ENCODE assay signal across 9 cellular contexts in genomic region chr19:55387736-55388497, GRCh38. TPM values are rescaled to one million over a fixed set of nuclear protein-coding genes. Genes with fewer than 3 reads are reported as not detected.
DNase-seq lines count a peak whose midpoint lies in the region; ATAC-seq and TF ChIP-seq lines count a peak whose summit lies in the region.
"Had no signal": no experiment of that assay in that cellular context is flagged by ENCODE, and none has a peak within 500 bp of the region (broad histone marks: within the 10 kb centered on the region; RNA-seq: fewer than 3 reads in every experiment).

No MANE protein-coding gene starts in this region.

- no peak overlapping the region for H3K56ac ChIP-seq in H9 (ENCODE audit: insufficient read length, low read depth, low read length)

- peak overlapping the region; percentile 98 to 100 for H3K4me3 Mint-ChIP-seq in H9

- H3K9me3 ChIP-seq in H9 (ENCODE audit: control insufficient read depth, low read depth, low read length) (no peaks in the 10 kb centered on the region), adipocyte (ENCODE audit: control insufficient read depth, low read length) (no peaks in the 10 kb centered on the region), lung (ENCODE audit: control insufficient read depth in 2 of 2, insufficient read depth in 1 of 2, low read length in 1 of 2) (peaks cover 0 to 1% of the 10 kb centered on the region in 2 donors)

- H2AK5ac ChIP-seq in H9 (ENCODE audit: insufficient read length, low read length), result no peak overlapping the region

- H3K79me2 ChIP-seq in H9 (ENCODE audit: insufficient read depth, low read length), result peaks cover 17% of the 10 kb centered on the region; the same call in 1 of the 2 replicates

- H2BK20ac ChIP-seq in H9 (ENCODE audit: low read depth, low read length, poor library complexity, severe bottlenecking), result no peak overlapping the region

- H3K4me2 ChIP-seq in H9 (ENCODE audit: insufficient read depth, insufficient read length, low read length), result peak overlapping the region; percentile 87

- no peak overlapping the region for H2BK5ac ChIP-seq in H9 (ENCODE audit: insufficient read length, low read length)

- ATAC-seq in lung (ENCODE audit: insufficient read depth, low FRiP score), result no peak

- H3K27ac Mint-ChIP-seq in H9, result peak overlapping the region in 1 of 3 experiments; percentile 59; a peak in 1 of 7 replicates

- H3K36me3 ChIP-seq in adipocyte (ENCODE audit: control insufficient read depth, insufficient read depth, low read length, severe bottlenecking) (peaks cover 44% of the 10 kb centered on the region), lung (ENCODE audit: control insufficient read depth in 2 of 2, insufficient read depth in 2 of 2, low read length in 2 of 2) (peaks cover 3 to 43% of the 10 kb centered on the region in 2 donors)

- peaks cover 28% of the 10 kb centered on the region for H3K23me2 ChIP-seq in H9 (ENCODE audit: insufficient read length, low read depth, low read length, poor library complexity, severe bottlenecking)

- peaks cover 0 to 2% of the 10 kb centered on the region in 2 experiments; a peak in 1 of 5 replicates for H3K9me3 Mint-ChIP-seq in H9

- H3K4me1 Mint-ChIP-seq in H9, result peaks cover 62 to 74% of the 10 kb centered on the region in 2 experiments

- WGBS in H9 (ENCODE audit: extremely low coverage, insufficient read length, low lambda C conversion rate), result no CpG with 5 or more reads among the region's 24 CpGs
- WGBS in lung, 2 donors, result 86 to 91% methylated on average over 24 of the region's 24 CpGs

- H3K23ac ChIP-seq in H9 (ENCODE audit: insufficient read length, low read depth, low read length), result no peak overlapping the region

- H3K27me3 ChIP-seq in H9 (ENCODE audit: insufficient read depth, low read length), result no peaks in the 10 kb centered on the region
- H3K27me3 ChIP-seq in adipocyte (replicated peaks; ENCODE audit: control insufficient read depth, insufficient read depth, low read length), result no peaks in the 10 kb centered on the region
- no peaks in the 10 kb centered on the region for H3K27me3 ChIP-seq in lung (ENCODE audit: control insufficient read depth, insufficient read depth)

- no peak overlapping the region for H2BK15ac ChIP-seq in H9 (ENCODE audit: low read depth, low read length)

- peaks cover 15% of the 10 kb centered on the region for H3K79me1 ChIP-seq in H9 (ENCODE audit: insufficient read depth, low read depth, low read length, poor library complexity, severe bottlenecking)

- H4K91ac ChIP-seq in H9 (ENCODE audit: insufficient read length, low read depth, low read length), result no peak overlapping the region

- no peak overlapping the region for H3K4ac ChIP-seq in H9 (ENCODE audit: low read depth, low read length)

- no peak overlapping the region for H3K14ac ChIP-seq in H9 (ENCODE audit: insufficient read depth, low read length)

- no peak overlapping the region for H4K5ac ChIP-seq in H9 (ENCODE audit: insufficient read length, low read depth, low read length)

- no peak overlapping the region for H3T11ph ChIP-seq in H9 (ENCODE audit: low read length)

- H2BK120ac ChIP-seq in H9 (ENCODE audit: low read depth, low read length, poor library complexity, severe bottlenecking), result no peak overlapping the region

- H3K4me1 ChIP-seq in H9 (ENCODE audit: insufficient read depth, low read length) (peaks cover 8% of the 10 kb centered on the region), adipocyte (ENCODE audit: control insufficient read depth, insufficient read depth, low read length) (peaks cover 64% of the 10 kb centered on the region), lung (ENCODE audit: control insufficient read depth in 2 of 2, insufficient read depth in 2 of 2, low read length in 2 of 2) (peaks cover 12 to 31% of the 10 kb centered on the region in 2 donors)

- no peak overlapping the region for H3K18ac ChIP-seq in H9 (ENCODE audit: insufficient read length, low read depth, low read length)

- peak overlapping the region; percentile 98 for H3K27ac ChIP-seq in 22Rv1
- no peak overlapping the region for H3K27ac ChIP-seq in H9 (ENCODE audit: insufficient read length, low read depth, low read length)
- H3K27ac ChIP-seq in lung (ENCODE audit: low read depth in 1 of 2, low read length in 1 of 2), result no peak overlapping the region

- H3K9ac ChIP-seq in H9 (ENCODE audit: extremely low read depth, insufficient read length, low read length), result peak overlapping the region; percentile 10
- H3K9ac ChIP-seq in adipocyte (ENCODE audit: low read length), result peak overlapping the region; percentile 98

- H4K8ac ChIP-seq in H9 (replicated peaks; ENCODE audit: insufficient read length, low read depth, low read length), result no peak overlapping the region

- no peak for TF ChIP-seq CTCF in 22Rv1 (IDR thresholded peaks at IDR 0.05)
- no peak for TF ChIP-seq CTCF in H9 (conservative IDR thresholded peaks at IDR 0.05)
- TF ChIP-seq CTCF in lung (IDR thresholded peaks at IDR 0.05; ENCODE audit: control extremely low read depth, extremely low read depth), result no peak
- no peak for TF ChIP-seq CTCF in GM20000 (IDR thresholded peaks at IDR 0.05; ENCODE audit: extremely low read depth, missing control alignments)

- H3K36me3 Mint-ChIP-seq in H9 (ENCODE audit: insufficient read depth in 1 of 3, low read depth in 3 of 3), result peaks cover 40 to 50% (median 44%) of the 10 kb centered on the region in 3 experiments

- peaks cover 3% of the 10 kb centered on the region for H4K20me1 ChIP-seq in H9 (ENCODE audit: control insufficient read depth, insufficient read depth, insufficient read length)

- DNase-seq in H9 (no peak), adipocyte (ENCODE audit: low read depth) (no peak), lung (ENCODE audit: low spot score) (no peak), COLO829 (ENCODE audit: low spot score) (no peak), epidermal melanocyte (ENCODE audit: insufficient read length, low spot score) (no peak), GM20000 (ENCODE audit: low spot score) (no peak), NCI-H2107 treated with DMSO at 0.1 percent for 48 hours (lab: John Stamatoyannopoulos, UW; ENCODE audit: unreplicated experiment) (no peak)
- DNase-seq: stimulated activated CD4-positive, alpha-beta T cell treated with anti-CD3 and anti-CD28 coated beads, Interleukin-12 subunit alpha, Interleukin-12 subunit beta, amount 100 ng/mL, for 4 hours had no signal

- H2AFZ ChIP-seq in H9 (ENCODE audit: low read length), result no peak overlapping the region

- H3K27me3 Mint-ChIP-seq in H9 (ENCODE audit: low read depth), result peaks cover 2% of the 10 kb centered on the region

- H2BK12ac ChIP-seq in H9 (ENCODE audit: insufficient read length, low read depth, low read length), result no peak overlapping the region

- H3K4me3 ChIP-seq in adipocyte (ENCODE audit: low read length) (peak overlapping the region; percentile 92), lung (peak overlapping the region; percentile 10)

RNA-seq across cellular contexts. Expression of gene RPL28, which starts 2.2 kb away (rescaled TPM):
- total RNA-seq in H9 (2021), result 2,076 and 2,130 TPM in 2 replicates
- 1,000 to 10,000 TPM in 1 of 2 donors, 100 to 1,000 TPM in 1; 272 to 1,742 TPM for total RNA-seq in lung
- 1,000 to 10,000 TPM; 1,460 to 3,086 TPM for polyA plus RNA-seq in lung

RNA-seq across cellular contexts. Expression of gene TMEM238, which starts 3.8 kb away (rescaled TPM):
- total RNA-seq in H9 (2021), result 3.8 and 4.8 TPM in 2 replicates
- total RNA-seq in lung, result 10 to 100 TPM in 1 of 2 donors, under 1 TPM in 1; 0.43 to 31.0 TPM
- under 1 TPM; 0.76 to 0.89 TPM for polyA plus RNA-seq in lung

RNA-seq across cellular contexts. Expression of gene TMEM190, which starts 11.3 kb away (rescaled TPM):
- total RNA-seq in H9 (2021), result 1.5 and 1.6 TPM in 2 replicates
- total RNA-seq in lung, result 100 to 1,000 TPM in 1 of 2 donors, 10 to 100 TPM in 1; 14.3 to 106 TPM
- 10 to 100 TPM; 56.2 to 68.8 TPM for polyA plus RNA-seq in lung

RNA-seq across cellular contexts. Expression of gene IL11, which starts 17.7 kb away (rescaled TPM):
- total RNA-seq in H9 (2021), result 3.8 and 3.9 TPM in 2 replicates
- under 1 TPM in 1 of 2 donors, not detected in 1; 0.74 TPM for total RNA-seq in lung
- polyA plus RNA-seq in lung, result under 1 TPM; 0.26 to 0.41 TPM

RNA-seq across cellular contexts. Expression of gene UBE2S, which starts 19.7 kb away (rescaled TPM):
- total RNA-seq in H9 (2021), result 391 and 393 TPM in 2 replicates
- 10 to 100 TPM; 22.8 to 25.6 TPM for total RNA-seq in lung
- polyA plus RNA-seq in lung, result 10 to 100 TPM; 11.3 to 17.3 TPM
